8 cellular contexts compared by ENCODE assay signal in genomic region chr19:52140077-52140710, GRCh38. TPM values are rescaled to one million over a fixed set of nuclear protein-coding genes. Genes with fewer than 3 reads are reported as not detected.
DNase-seq lines count a peak whose midpoint lies in the region; ATAC-seq, FAIRE-seq and TF ChIP-seq lines count a peak whose summit lies in the region.

No MANE protein-coding gene starts in this region.

- intact Hi-C loops in CD4-positive, alpha-beta T cell (cut with DNase I, micrococcal nuclease): loop anchor here (1.0 kb wide), 2 partner anchors 31 to 129 kb away; partner anchors contain the start of genes ZNF836 (in 2 of the 2) and ZNF766 (in 1 of the 2)
- intact Hi-C loops in dorsolateral prefrontal cortex (cut with DNase I): loop anchor here in 1 of 2 donors (1.0 to 2.0 kb wide), 3 partner anchors 45 to 129 kb away; partner anchors contain the start of genes ZNF766 and ZNF841

- no peaks in the 10 kb centered on the region for H3K36me3 ChIP-seq in MM.1S (replicated peaks; ENCODE audit: insufficient read depth, low read length)
- H3K36me3 ChIP-seq in osteoblast (ENCODE audit: insufficient read depth, low read length): no peaks in the 10 kb centered on the region

- H3K4me1 ChIP-seq in MM.1S (ENCODE audit: low read length): no peaks in the 10 kb centered on the region
- peaks cover 6% of the 10 kb centered on the region for H3K4me1 ChIP-seq in osteoblast (ENCODE audit: insufficient read depth, low read length)

- CTCF ChIA-PET in CD4-positive, alpha-beta T cell (lab: Charles Lee): interaction anchor here (1.1 to 3.6 kb wide), 3 partner anchors 32 to 63 kb away, joined by 3 to 23 read pairs (median 8); partner anchors contain the start of gene PPP2R1A

- H3K27ac Mint-ChIP-seq in CD4-positive, alpha-beta T cell: peak overlapping the region; percentile 93

- H3K9me2 ChIP-seq in MM.1S (replicated peaks; ENCODE audit: insufficient read depth, low read length): no peaks in the 10 kb centered on the region

- no peaks in the 10 kb centered on the region for H3K9me3 ChIP-seq in CD4-positive, alpha-beta T cell (ENCODE audit: control insufficient read depth, low read length)
- H3K9me3 ChIP-seq in MM.1S (replicated peaks; ENCODE audit: insufficient read depth, low read length) (no peaks in the 10 kb centered on the region), osteoblast (ENCODE audit: low read depth, low read length) (peaks cover 3% of the 10 kb centered on the region)

- ATAC-seq in CD4-positive, alpha-beta T cell (ENCODE audit: poor library complexity): no peak
- no peak for ATAC-seq in HG02763 (IDR thresholded peaks at IDR 0.05; ENCODE audit: unreplicated experiment)

- H3K36me3 Mint-ChIP-seq in CD4-positive, alpha-beta T cell (ENCODE audit: low read depth): peaks cover 47% of the 10 kb centered on the region

- no peak overlapping the region for H3K4me3 ChIP-seq in MM.1S (ENCODE audit: low read length)
- H3K4me3 ChIP-seq in dorsolateral prefrontal cortex: peak overlapping the region; percentile 49 to 99 (median 86)
- peak overlapping the region; percentile 86 for H3K4me3 ChIP-seq in osteoblast (ENCODE audit: insufficient read depth, low read length)

- FAIRE-seq in urothelium cell line (lab: Jason Lieb, UNC): no peak

- TF ChIP-seq CTCF in CD4-positive, alpha-beta T cell (IDR thresholded peaks at IDR 0.05): no peak
- TF ChIP-seq CTCF in MM.1S (IDR thresholded peaks at IDR 0.05; ENCODE audit: low read length) (no peak), dorsolateral prefrontal cortex (IDR thresholded peaks at IDR 0.05 in 54 of 56, conservative IDR thresholded peaks at IDR 0.05 in 2 of 56; ENCODE audit: low read depth in 1 of 56, partially characterized antibody in 56 of 56) (peak in 3 of 56 donors; percentile 11 to 33 (median 32)), osteoblast (IDR thresholded peaks at IDR 0.05; ENCODE audit: extremely low read depth, low read depth, low read length) (no peak)

- POLR2A ChIA-PET in CD4-positive, alpha-beta T cell (lab: Charles Lee): interaction anchor here (1.1 to 4.0 kb wide), 4 partner anchors 32 to 132 kb away, joined by 3 to 21 read pairs (median 13); partner anchors contain the start of genes PPP2R1A, ZNF432, ZNF615 and ZNF836

- peaks cover 34% of the 10 kb centered on the region for H3K4me1 Mint-ChIP-seq in CD4-positive, alpha-beta T cell (ENCODE audit: low read depth)

- no peak for DNase-seq in CD4-positive, alpha-beta T cell
- DNase-seq in MM.1S (no peak), dorsolateral prefrontal cortex (peak in 2 of 10 donors; percentile 11 to 34), osteoblast (ENCODE audit: insufficient read length, low spot score, missing footprints) (peak; percentile 17), urothelium cell line (ENCODE audit: low spot score) (no peak), kidney glomerular epithelial cell (lab: John Stamatoyannopoulos, UW) (no peak), HuH-7 (ENCODE audit: low spot score) (no peak)

- H3K9ac ChIP-seq in MM.1S (ENCODE audit: low read length): no peak overlapping the region

- peaks cover 7% of the 10 kb centered on the region; the same call in 1 of the 2 replicates for H3K79me2 ChIP-seq in MM.1S (ENCODE audit: low read length)
- H3K79me2 ChIP-seq in osteoblast (ENCODE audit: insufficient read depth, low read length): peaks cover 35% of the 10 kb centered on the region

- no peaks in the 10 kb centered on the region for H3K27me3 ChIP-seq in CD4-positive, alpha-beta T cell (ENCODE audit: control insufficient read depth, insufficient read depth, low read length)
- no peaks in the 10 kb centered on the region for H3K27me3 ChIP-seq in MM.1S (replicated peaks; ENCODE audit: insufficient read depth, low read length)
- H3K27me3 ChIP-seq in dorsolateral prefrontal cortex: no peaks in the 10 kb centered on the region
- H3K27me3 ChIP-seq in osteoblast (ENCODE audit: insufficient read depth, low read length): no peaks in the 10 kb centered on the region

- H3F3A ChIP-seq in MM.1S (ENCODE audit: insufficient read depth, low read length): peaks cover 3% of the 10 kb centered on the region; the same call in 1 of the 2 replicates

- H3K27me3 Mint-ChIP-seq in CD4-positive, alpha-beta T cell: no peaks in the 10 kb centered on the region

- peaks cover 6% of the 10 kb centered on the region for H3K9me3 Mint-ChIP-seq in CD4-positive, alpha-beta T cell

- H4K20me1 ChIP-seq in MM.1S (ENCODE audit: insufficient read depth, low read length) (no peaks in the 10 kb centered on the region), osteoblast (ENCODE audit: insufficient read depth, low read length) (no peaks in the 10 kb centered on the region)

- peak overlapping the region; percentile 26 for H3K27ac ChIP-seq in CD4-positive, alpha-beta T cell (ENCODE audit: low read depth, low read length)
- no peak overlapping the region for H3K27ac ChIP-seq in MM.1S (ENCODE audit: low read length)
- peak overlapping the region in 56 of 59 donors; percentile 7 to 96 (median 87) for H3K27ac ChIP-seq in dorsolateral prefrontal cortex
- H3K27ac ChIP-seq in osteoblast (ENCODE audit: low read depth, low read length): no peak overlapping the region

- H3K4me2 ChIP-seq in MM.1S (ENCODE audit: low read depth, low read length) (peak overlapping the region; percentile 29; the same call in 1 of the 2 replicates), osteoblast (ENCODE audit: insufficient read depth, low read length) (peak overlapping the region; percentile 87)

- peak overlapping the region; percentile 97 for H3K4me3 Mint-ChIP-seq in CD4-positive, alpha-beta T cell

- H2AFZ ChIP-seq in MM.1S (ENCODE audit: low read length) (peak overlapping the region; percentile 77), osteoblast (ENCODE audit: low read length) (peak overlapping the region; percentile 85)

RNA-seq across cellular contexts. Expression of gene ZNF616, which starts 0.5 kb away (rescaled TPM):
- total RNA-seq in CD4-positive, alpha-beta T cell: 1 to 10 TPM in 1 of 2 experiments, under 1 TPM in 1; 0.99 to 1.5 TPM
- 10 to 100 TPM in 72 of 120 experiments, 1 to 10 TPM in 48; 4.5 to 18.3 (median 10.6) TPM for total RNA-seq in dorsolateral prefrontal cortex
- total RNA-seq in osteoblast: 9.8 and 12.7 TPM in 2 replicates

RNA-seq across cellular contexts. Expression of gene ZNF836, which starts 31.2 kb away (rescaled TPM):
- total RNA-seq in CD4-positive, alpha-beta T cell: 10 to 100 TPM; 24.1 to 26.2 TPM
- total RNA-seq in dorsolateral prefrontal cortex (10 to 100 TPM; 10.9 to 29.4 (median 18.2) TPM), osteoblast (11.9 and 21.2 TPM in 2 replicates)

RNA-seq across cellular contexts. Expression of gene ZNF841, which starts 44.6 kb away (rescaled TPM):
- 10 to 100 TPM; 20.0 TPM for total RNA-seq in CD4-positive, alpha-beta T cell
- total RNA-seq in dorsolateral prefrontal cortex (10 to 100 TPM; 19.5 to 42.8 (median 30.5) TPM), osteoblast (27.9 and 30.9 TPM in 2 replicates)

RNA-seq across cellular contexts. Expression of gene PPP2R1A, which starts 49.7 kb away (rescaled TPM):
- 100 to 1,000 TPM; 151 to 157 TPM for total RNA-seq in CD4-positive, alpha-beta T cell
- total RNA-seq in dorsolateral prefrontal cortex (100 to 1,000 TPM; 220 to 524 (median 400) TPM), osteoblast (151 and 183 TPM in 2 replicates)

Comparison
In these comparisons a context has a peak if more than half of its experiments do, and no peak if none do; other contexts are left out.
1. H3K27ac ChIP-seq: peak in CD4-positive, alpha-beta T cell (single experiment) and dorsolateral prefrontal cortex (56 of 59); none in MM.1S (single experiment) and osteoblast (single experiment).